In genomic region chr7:28533731-28534531, GRCh38 we compare ENCODE assay signal across 13 cellular contexts.
A peak's percentile ranks its signal among the peaks of the same experiment; 100 is the strongest.
DNase-seq lines count a peak whose midpoint lies in the region; ATAC-seq and TF ChIP-seq lines count a peak whose summit lies in the region.
"Had no signal": no experiment of that assay in that cellular context is flagged by ENCODE, and none has a peak within 500 bp of the region (broad histone marks: within the 10 kb centered on the region; RNA-seq: fewer than 3 reads in every experiment).

No MANE protein-coding gene starts in this region.

- no peaks in the 10 kb centered on the region for H3K36me3 Mint-ChIP-seq in T-cell

- H3K4me1 ChIP-seq in left ventricle myocardium inferior (peaks cover 38% of the 10 kb centered on the region), sigmoid colon (peaks cover 0 to 6% (median 2%) of the 10 kb centered on the region in 4 donors), right lobe of liver (no peaks in the 10 kb centered on the region)

- peak overlapping the region; percentile 36 for H3K27ac ChIP-seq in left ventricle myocardium inferior (replicated peaks)
- peak overlapping the region in 1 of 4 donors; percentile 50 for H3K27ac ChIP-seq in sigmoid colon
- H3K27ac ChIP-seq in right lobe of liver = no peak overlapping the region

- POLR2A ChIA-PET in T-cell (lab: Charles Lee) = no interaction called here

- 14 to 41% methylated on average over 6 of the region's 6 CpGs for WGBS in sigmoid colon, 2 donors
- 34% methylated on average over 6 of the region's 6 CpGs for WGBS in right lobe of liver (ENCODE audit: insufficient coverage, low coverage, low lambda C conversion rate, missing lambda C conversion rate)

- TF ChIP-seq POLR2A in sigmoid colon (IDR thresholded peaks at IDR 0.05) (no peak), right lobe of liver (IDR thresholded peaks at IDR 0.05) (no peak)

- no peaks in the 10 kb centered on the region for H3K4me1 Mint-ChIP-seq in T-cell

- no peaks in the 10 kb centered on the region for H3K36me3 ChIP-seq in left ventricle myocardium inferior
- H3K36me3 ChIP-seq in sigmoid colon = no peaks in the 10 kb centered on the region
- H3K36me3 ChIP-seq in right lobe of liver = no peaks in the 10 kb centered on the region

- H3K27me3 Mint-ChIP-seq in T-cell = peaks cover 6 to 8% of the 10 kb centered on the region in 2 donors

- CTCF ChIA-PET in T-cell (lab: Charles Lee) = no interaction called here

- TF ChIP-seq CTCF in astrocyte of the cerebellum (IDR thresholded peaks at IDR 0.05; ENCODE audit: low read depth, low read length, missing control alignments) (no peak), left ventricle myocardium inferior (IDR thresholded peaks at IDR 0.05; ENCODE audit: borderline replicate concordance) (no peak), sigmoid colon (IDR thresholded peaks at IDR 0.05) (no peak), right lobe of liver (IDR thresholded peaks at IDR 0.05) (no peak)

- peaks cover 7% of the 10 kb centered on the region for H3K9me3 ChIP-seq in left ventricle myocardium inferior (replicated peaks)
- H3K9me3 ChIP-seq in sigmoid colon = no peaks in the 10 kb centered on the region
- no peaks in the 10 kb centered on the region for H3K9me3 ChIP-seq in right lobe of liver
- H3K9me3 ChIP-seq: Caco-2 had no signal

- H3K4me3 ChIP-seq in astrocyte of the cerebellum (ENCODE audit: low read depth, low read length) = no peak overlapping the region
- H3K4me3 ChIP-seq in left ventricle myocardium inferior = no peak overlapping the region
- H3K4me3 ChIP-seq in sigmoid colon = no peak overlapping the region
- no peak overlapping the region for H3K4me3 ChIP-seq in right lobe of liver

- H3K27me3 ChIP-seq in left ventricle myocardium inferior (ENCODE audit: low read depth) = no peaks in the 10 kb centered on the region
- no peaks in the 10 kb centered on the region for H3K27me3 ChIP-seq in sigmoid colon
- H3K27me3 ChIP-seq in right lobe of liver = no peaks in the 10 kb centered on the region

- TF ChIP-seq EP300 in sigmoid colon (IDR thresholded peaks at IDR 0.05) = no peak

- peaks cover 0 to 3% (median 0%) of the 10 kb centered on the region in 3 donors for H3K9me3 Mint-ChIP-seq in T-cell

- peak; percentile 39 for DNase-seq in GM03348 (ENCODE audit: low spot score)
- DNase-seq in astrocyte of the cerebellum (ENCODE audit: low read depth) = peak; percentile 31
- peak; percentile 54 for DNase-seq in left ventricle myocardium inferior
- DNase-seq in sigmoid colon = peak; percentile 76
- DNase-seq in T-cell = no peak
- no peak for DNase-seq in stimulated activated CD4-positive, alpha-beta T cell treated with anti-CD3 and anti-CD28 coated beads, Interleukin-2, amount 100 ng/mL, for 48 hours
- no peak for DNase-seq in right lobe of liver
- DNase-seq: Caco-2, islet precursor cell, NCI-H226, retina had no signal

- no peak overlapping the region for H3K4me3 Mint-ChIP-seq in T-cell

- no peak overlapping the region for H3K27ac Mint-ChIP-seq in T-cell

- in situ Hi-C loops in astrocyte of the cerebellum (cut with HindIII; ENCODE audit: low sequenced_read_pairs) = no loop called here

- intact Hi-C loops in left ventricle myocardium inferior (cut with micrococcal nuclease) = no loop called here
- intact Hi-C loops in sigmoid colon (cut with DNase I) = loop anchor here (5.0 kb wide), 1 partner anchor 318 kb away; no protein-coding TSS in a partner anchor
- intact Hi-C loops in right lobe of liver (cut with DNase I) = no loop called here

- no peak for ATAC-seq in T-cell (replicated peaks in 1 of 4)
- ATAC-seq in HG03025 (IDR thresholded peaks at IDR 0.05; ENCODE audit: low FRiP score, unreplicated experiment) = no peak
- no peak for ATAC-seq in right lobe of liver
- ATAC-seq: HCT116 had no signal

Comparison
In these comparisons a context has a peak if more than half of its experiments do, and no peak if none do; other contexts are left out.
1. DNase-seq: peak in GM03348 (single experiment), astrocyte of the cerebellum (single experiment), left ventricle myocardium inferior (single experiment) and sigmoid colon (single experiment); none in T-cell (0 of 34), stimulated activated CD4-positive, alpha-beta T cell treated with anti-CD3 and anti-CD28 coated beads, Interleukin-2, amount 100 ng/mL, for 48 hours (0 of 2) and right lobe of liver (0 of 3).